In the genomic region with DNA sequence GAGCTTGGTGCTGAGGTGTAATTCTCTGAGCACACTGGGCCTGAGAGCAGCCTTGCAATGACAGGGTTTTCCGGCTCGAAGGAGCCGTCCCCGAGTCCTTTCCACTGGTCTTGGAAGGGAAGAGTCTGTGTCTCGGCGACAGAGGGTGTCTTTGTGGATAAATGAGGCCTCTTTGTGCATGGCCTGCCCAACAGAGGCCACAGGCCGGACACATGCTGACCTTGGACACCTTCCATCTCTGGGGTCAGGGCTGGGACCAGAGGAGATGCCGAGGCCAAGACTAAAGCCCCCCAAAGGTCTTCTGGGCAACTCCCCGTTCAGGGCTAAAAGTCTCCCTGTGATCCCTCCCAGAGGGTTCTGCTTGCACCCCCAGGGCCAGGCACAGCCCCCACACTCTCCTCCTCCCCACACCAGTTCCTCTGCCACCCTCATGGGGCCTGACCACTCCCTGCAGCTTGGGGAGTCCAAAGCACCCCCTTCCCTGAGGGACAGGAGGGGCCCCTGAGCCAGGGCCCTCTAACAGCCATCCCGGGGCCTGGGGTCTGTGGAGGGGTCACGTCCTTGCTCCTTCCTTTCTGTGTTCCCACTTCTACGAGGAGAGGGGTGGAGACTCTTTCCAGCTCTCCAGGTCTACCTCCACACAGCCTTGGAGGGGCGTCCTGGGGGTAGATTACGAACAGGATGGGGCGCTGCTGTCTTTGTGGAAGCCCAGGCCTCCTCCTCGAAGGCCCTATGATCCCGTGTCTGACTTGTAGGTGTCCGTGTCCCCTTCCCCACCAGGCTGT, we compare ENCODE assay signal across 17 cellular contexts.
DNase-seq lines count a peak whose midpoint lies in the region; ATAC-seq and TF ChIP-seq lines count a peak whose summit lies in the region.
"Had no signal": no experiment of that assay in that cellular context is flagged by ENCODE, and none has a peak within 500 bp of the region (broad histone marks: within the 10 kb centered on the region; RNA-seq: fewer than 3 reads in every experiment).

No MANE protein-coding gene starts in this region.

- H3K27me3 ChIP-seq in BLaER1 (no peaks in the 10 kb centered on the region), lower lobe of right lung (ENCODE audit: low read depth) (no peaks in the 10 kb centered on the region), sigmoid colon (no peaks in the 10 kb centered on the region)
- H3K27me3 ChIP-seq in BLaER1 treated with 17β-estradiol and CSF1 and Interleukin-3, amounts not matched to agents 10 nM and 100 nM, result no peaks in the 10 kb centered on the region

- TF ChIP-seq EP300 in sigmoid colon (IDR thresholded peaks at IDR 0.05), result no peak

- peak overlapping the region; percentile 60; the same call in 1 of the 2 replicates for H3K9ac ChIP-seq in BLaER1
- H3K9ac ChIP-seq in BLaER1 treated with 17β-estradiol and CSF1 and Interleukin-3, amounts not matched to agents 10 nM and 100 nM, result peak overlapping the region in 9 of 11 experiments; percentile 1 to 52 (median 48); a peak in 3 of 22 replicates
- H3K9ac ChIP-seq: KMS-11 had no signal

- TF ChIP-seq POLR2A in sigmoid colon (IDR thresholded peaks at IDR 0.05), result no peak

- 85 to 90% methylated on average over 18 of the region's 18 CpGs for WGBS in sigmoid colon, 2 donors

- H3K4me1 ChIP-seq in BLaER1 (peaks cover 63% of the 10 kb centered on the region), lower lobe of right lung (peaks cover 6% of the 10 kb centered on the region), sigmoid colon (peaks cover 0 to 17% (median 11%) of the 10 kb centered on the region in 4 donors)
- peaks cover 62 to 75% (median 65%) of the 10 kb centered on the region in 10 experiments for H3K4me1 ChIP-seq in BLaER1 treated with 17β-estradiol and CSF1 and Interleukin-3, amounts not matched to agents 10 nM and 100 nM

- H3K4me2 ChIP-seq in BLaER1, result peak overlapping the region; percentile 97
- H3K4me2 ChIP-seq in BLaER1 treated with 17β-estradiol and CSF1 and Interleukin-3, amounts not matched to agents 10 nM and 100 nM, result peak overlapping the region; percentile 85 to 100 (median 94)
- H3K4me2 ChIP-seq: KMS-11 had no signal

- TF ChIP-seq CTCF in lower lobe of right lung (IDR thresholded peaks at IDR 0.05), result no peak
- no peak for TF ChIP-seq CTCF in sigmoid colon (IDR thresholded peaks at IDR 0.05)
- no peak for TF ChIP-seq CTCF in RWPE1 (conservative IDR thresholded peaks at IDR 0.05; ENCODE audit: low read depth)

- CTCF ChIA-PET in RWPE1 (lab: Yijun Ruan, JAX), result no interaction called here

- no peaks in the 10 kb centered on the region for H3K9me3 ChIP-seq in BLaER1
- no peaks in the 10 kb centered on the region for H3K9me3 ChIP-seq in BLaER1 treated with 17β-estradiol and CSF1 and Interleukin-3, amounts not matched to agents 10 nM and 100 nM (replicated peaks in 1 of 11)
- H3K9me3 ChIP-seq in lower lobe of right lung, result no peaks in the 10 kb centered on the region
- no peaks in the 10 kb centered on the region for H3K9me3 ChIP-seq in sigmoid colon

- POLR2A ChIA-PET in RWPE1 (lab: Yijun Ruan, JAX; ENCODE audit: low non-redundant PET), result no interaction called here

- DNase-seq in lower lobe of right lung, result peak; percentile 17
- peak; percentile 42 for DNase-seq in sigmoid colon
- DNase-seq in RWPE1 (ENCODE audit: low spot score), result no peak
- no peak for DNase-seq in putamen (ENCODE audit: low spot score)
- DNase-seq: CD4-positive, alpha-beta T cell; DMS53; H7; NCI-H1048; NCI-H146; NCI-H2081 treated with DMSO at 0.1 percent for 48 hours; NCI-H510A; NCI-H82; PC-3 had no signal

- H3K27ac ChIP-seq in BLaER1 (peak overlapping the region; percentile 50), lower lobe of right lung (no peak overlapping the region), sigmoid colon (no peak overlapping the region), RWPE1 (no peak overlapping the region)
- H3K27ac ChIP-seq in BLaER1 treated with 17β-estradiol and CSF1 and Interleukin-3, amounts not matched to agents 10 nM and 100 nM, result peak overlapping the region in 6 of 11 experiments; percentile 12 to 61 (median 45); a peak in 7 of 22 replicates
- H3K27ac ChIP-seq: KMS-11 had no signal

- intact Hi-C loops in lower lobe of right lung (cut with DNase I) (no loop called here), sigmoid colon (cut with DNase I) (no loop called here)

- no peak overlapping the region for H3K4me3 ChIP-seq in BLaER1
- no peak overlapping the region for H3K4me3 ChIP-seq in BLaER1 treated with 17β-estradiol and CSF1 and Interleukin-3, amounts not matched to agents 10 nM and 100 nM
- H3K4me3 ChIP-seq in lower lobe of right lung, result no peak overlapping the region
- H3K4me3 ChIP-seq in sigmoid colon, result no peak overlapping the region

- H3K36me3 ChIP-seq in BLaER1 (no peaks in the 10 kb centered on the region), lower lobe of right lung (no peaks in the 10 kb centered on the region), sigmoid colon (no peaks in the 10 kb centered on the region)
- no peaks in the 10 kb centered on the region for H3K36me3 ChIP-seq in BLaER1 treated with 17β-estradiol and CSF1 and Interleukin-3, amounts not matched to agents 10 nM and 100 nM

- peaks cover 12% of the 10 kb centered on the region; the same call in 1 of the 2 replicates for H4K20me1 ChIP-seq in BLaER1
- peaks cover 0 to 16% (median 0%) of the 10 kb centered on the region in 11 experiments; a peak in 6 of 22 replicates for H4K20me1 ChIP-seq in BLaER1 treated with 17β-estradiol and CSF1 and Interleukin-3, amounts not matched to agents 10 nM and 100 nM

- ATAC-seq in lower lobe of right lung (no peak), HG02973 (IDR thresholded peaks at IDR 0.05; ENCODE audit: unreplicated experiment) (no peak)
- ATAC-seq: PC-3 had no signal

Comparison
In these comparisons a context has a peak if more than half of its experiments do, and no peak if none do; other contexts are left out.
1. H3K27ac ChIP-seq: peak in BLaER1 (single experiment) and BLaER1 treated with 17β-estradiol and CSF1 and Interleukin-3, amounts not matched to agents 10 nM and 100 nM (6 of 11); none in lower lobe of right lung (single experiment), sigmoid colon (0 of 4) and RWPE1 (single experiment).
2. DNase-seq: peak in lower lobe of right lung (single experiment) and sigmoid colon (single experiment); none in RWPE1 (single experiment) and putamen (single experiment).